Comparison of ENCODE assay signal across 11 cellular contexts in genomic region chr1:87450615-87451209, GRCh38.
DNase-seq lines count a peak whose midpoint lies in the region; FAIRE-seq and TF ChIP-seq lines count a peak whose summit lies in the region.
"Had no signal": no experiment of that assay in that cellular context is flagged by ENCODE, and none has a peak within 500 bp of the region (broad histone marks: within the 10 kb centered on the region; RNA-seq: fewer than 3 reads in every experiment).

No MANE protein-coding gene starts in this region.

- no peak overlapping the region for H3K4me3 ChIP-seq in Karpas-422 (ENCODE audit: low read length)
- H3K4me3 ChIP-seq in neural progenitor cell: no peak overlapping the region
- H3K4me3 ChIP-seq in tibial nerve: no peak overlapping the region
- H3K4me3 ChIP-seq: HAP-1 had no signal

- 78 to 79% methylated on average over 8 of the region's 8 CpGs for WGBS in tibial nerve, 2 donors

- H4K20me1 ChIP-seq in Karpas-422 (ENCODE audit: insufficient read depth, low read depth, low read length) (no peaks in the 10 kb centered on the region), neural progenitor cell (ENCODE audit: low read depth) (no peaks in the 10 kb centered on the region)

- H2AFZ ChIP-seq in Karpas-422 (ENCODE audit: low read length) (0 out of 2 replicates have a peak overlapping the region, but pooled peaks have one; percentile 39), neural progenitor cell (replicated peaks) (no peak overlapping the region)

- no peaks in the 10 kb centered on the region for H3K9me2 ChIP-seq in Karpas-422 (replicated peaks; ENCODE audit: insufficient read depth, low read length)

- no peak for TF ChIP-seq POLR2A in tibial nerve (IDR thresholded peaks at IDR 0.05)

- H3K4me1 ChIP-seq in Karpas-422 (ENCODE audit: low read length): peaks cover 17% of the 10 kb centered on the region
- H3K4me1 ChIP-seq in neural progenitor cell: no peaks in the 10 kb centered on the region
- H3K4me1 ChIP-seq in tibial nerve: no peaks in the 10 kb centered on the region
- H3K4me1 ChIP-seq: HAP-1 had no signal

- H3K36me3 Mint-ChIP-seq in activated CD4-positive, alpha-beta memory T cell treated with anti-CD3 and anti-CD28 coated beads, Interleukin-2, amount 10 ng/mL, durations not matched to agents 7 days and 5 days (ENCODE audit: low read depth): peaks cover 3% of the 10 kb centered on the region
- no peaks in the 10 kb centered on the region for H3K36me3 Mint-ChIP-seq in neural progenitor cell

- DNase-seq in NCI-H146 (lab: John Stamatoyannopoulos, UW) (peak; percentile 2), NCI-H146 treated with DMSO at 0.1 percent for 48 hours (lab: John Stamatoyannopoulos, UW; ENCODE audit: unreplicated experiment) (no peak), Karpas-422 (peak; percentile 72), neural progenitor cell (ENCODE audit: low spot score) (peak; percentile 36), globus pallidus (ENCODE audit: low spot score) (no peak), tibial nerve (ENCODE audit: low spot score in 2 of 2) (no peak), D721Med (ENCODE audit: insufficient read length, low spot score) (no peak)
- DNase-seq in activated CD4-positive, alpha-beta memory T cell treated with anti-CD3 and anti-CD28 coated beads, Interleukin-2, amount 10 ng/mL, durations not matched to agents 7 days and 5 days: peak; percentile 54
- DNase-seq: NCI-H526 treated with DMSO at 0.1 percent for 48 hours had no signal

- H3K27me3 Mint-ChIP-seq in activated CD4-positive, alpha-beta memory T cell treated with anti-CD3 and anti-CD28 coated beads, Interleukin-2, amount 10 ng/mL, durations not matched to agents 7 days and 5 days: peaks cover 1% of the 10 kb centered on the region
- peaks cover 2% of the 10 kb centered on the region for H3K27me3 Mint-ChIP-seq in neural progenitor cell (ENCODE audit: insufficient read depth, low read depth)

- H3K4me3 Mint-ChIP-seq in activated CD4-positive, alpha-beta memory T cell treated with anti-CD3 and anti-CD28 coated beads, Interleukin-2, amount 10 ng/mL, durations not matched to agents 7 days and 5 days: peak overlapping the region; percentile 62
- no peak overlapping the region for H3K4me3 Mint-ChIP-seq in neural progenitor cell

- TF ChIP-seq EP300 in tibial nerve (IDR thresholded peaks at IDR 0.05): no peak

- TF ChIP-seq CTCF in neural progenitor cell (IDR thresholded peaks at IDR 0.05) (peak; percentile 16), tibial nerve (IDR thresholded peaks at IDR 0.05) (no peak), D721Med (IDR thresholded peaks at IDR 0.05; ENCODE audit: insufficient read depth, missing control alignments) (no peak)

- peaks cover 8% of the 10 kb centered on the region for H3K9me3 Mint-ChIP-seq in activated CD4-positive, alpha-beta memory T cell treated with anti-CD3 and anti-CD28 coated beads, Interleukin-2, amount 10 ng/mL, durations not matched to agents 7 days and 5 days
- H3K9me3 Mint-ChIP-seq in neural progenitor cell: no peaks in the 10 kb centered on the region

- POLR2A ChIA-PET in activated CD4-positive, alpha-beta memory T cell treated with anti-CD3 and anti-CD28 coated beads, Interleukin-2, amount 10 ng/mL, durations not matched to agents 7 days and 5 days (lab: Charles Lee): interaction anchor here (0.7 to 4.9 kb wide), 6 partner anchors 13 to 125 kb away, joined by 4 to 31 read pairs (median 10); partner anchors contain the start of gene LMO4

- peak overlapping the region; percentile 87 for H3K27ac Mint-ChIP-seq in activated CD4-positive, alpha-beta memory T cell treated with anti-CD3 and anti-CD28 coated beads, Interleukin-2, amount 10 ng/mL, durations not matched to agents 7 days and 5 days
- H3K27ac Mint-ChIP-seq in neural progenitor cell: no peak overlapping the region

- H3K79me2 ChIP-seq in Karpas-422 (ENCODE audit: low read length): no peaks in the 10 kb centered on the region
- H3K79me2 ChIP-seq in neural progenitor cell (ENCODE audit: low read depth): no peaks in the 10 kb centered on the region

- FAIRE-seq in D721Med (lab: Jason Lieb, UNC): no peak
- FAIRE-seq: A204.1 had no signal

- no peaks in the 10 kb centered on the region for H3K36me3 ChIP-seq in Karpas-422 (ENCODE audit: insufficient read depth, low read length)
- peaks cover 1% of the 10 kb centered on the region for H3K36me3 ChIP-seq in neural progenitor cell
- no peaks in the 10 kb centered on the region for H3K36me3 ChIP-seq in tibial nerve
- H3K36me3 ChIP-seq: HAP-1 had no signal

- H3K27me3 ChIP-seq in Karpas-422 (ENCODE audit: low read length): no peaks in the 10 kb centered on the region
- H3K27me3 ChIP-seq in neural progenitor cell: no peaks in the 10 kb centered on the region
- H3K27me3 ChIP-seq in tibial nerve: no peaks in the 10 kb centered on the region

- no peaks in the 10 kb centered on the region for H3F3A ChIP-seq in neural progenitor cell (ENCODE audit: low read depth)

- H3K9ac ChIP-seq in Karpas-422 (ENCODE audit: low read length) (no peak overlapping the region), neural progenitor cell (no peak overlapping the region)

- H3K27ac ChIP-seq in Karpas-422 (ENCODE audit: low read length) (no peak overlapping the region), neural progenitor cell (no peak overlapping the region), tibial nerve (no peak overlapping the region)

- H3K9me3 ChIP-seq in Karpas-422 (ENCODE audit: low read length) (no peaks in the 10 kb centered on the region), neural progenitor cell (ENCODE audit: low read depth) (no peaks in the 10 kb centered on the region), tibial nerve (no peaks in the 10 kb centered on the region)
- H3K9me3 ChIP-seq: HAP-1 had no signal

- peak overlapping the region; percentile 4 for H3K4me2 ChIP-seq in Karpas-422 (ENCODE audit: low read depth, low read length, poor library complexity, severe bottlenecking)
- H3K4me2 ChIP-seq in neural progenitor cell: no peak overlapping the region

- CTCF ChIA-PET in activated CD4-positive, alpha-beta memory T cell treated with anti-CD3 and anti-CD28 coated beads, Interleukin-2, amount 10 ng/mL, durations not matched to agents 7 days and 5 days (lab: Charles Lee): interaction anchor here (0.9 to 1.7 kb wide), 9 partner anchors 47 to 157 kb away, joined by 3 to 9 read pairs (median 5); no protein-coding TSS in a partner anchor

- H3K4me1 Mint-ChIP-seq in activated CD4-positive, alpha-beta memory T cell treated with anti-CD3 and anti-CD28 coated beads, Interleukin-2, amount 10 ng/mL, durations not matched to agents 7 days and 5 days: peaks cover 25% of the 10 kb centered on the region
- no peaks in the 10 kb centered on the region for H3K4me1 Mint-ChIP-seq in neural progenitor cell

Comparison
In these comparisons a context has a peak if more than half of its experiments do, and no peak if none do; other contexts are left out.
1. DNase-seq: peak in NCI-H146 (single experiment), Karpas-422 (single experiment), activated CD4-positive, alpha-beta memory T cell treated with anti-CD3 and anti-CD28 coated beads, Interleukin-2, amount 10 ng/mL, durations not matched to agents 7 days and 5 days (single experiment) and neural progenitor cell (single experiment); none in NCI-H146 treated with DMSO at 0.1 percent for 48 hours (single experiment), globus pallidus (single experiment), tibial nerve (0 of 2) and D721Med (single experiment).